ENCODE assay signal across 28 cellular contexts in the genomic region with DNA sequence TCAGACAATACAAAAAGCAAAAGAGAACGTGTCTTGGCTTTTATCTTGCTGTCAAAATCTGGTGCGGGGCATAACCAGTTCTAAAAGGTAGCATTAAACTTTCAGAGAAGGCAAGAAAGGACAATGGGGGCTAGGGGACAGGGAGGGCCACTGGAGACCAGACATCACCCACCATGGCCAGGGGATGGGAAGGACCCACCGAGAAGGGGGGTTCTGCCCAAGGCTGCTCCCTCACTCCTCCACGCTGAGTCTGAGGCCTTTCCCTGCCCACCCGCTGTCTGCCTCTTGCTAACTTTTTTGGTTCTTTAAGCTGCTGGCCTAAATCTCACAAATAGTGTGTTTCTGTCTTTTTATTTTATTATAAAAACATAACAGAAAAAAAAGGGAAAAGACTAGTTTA.
"Had no signal": no experiment of that assay in that cellular context is flagged by ENCODE, and none has a peak within 500 bp of the region (broad histone marks: within the 10 kb centered on the region; RNA-seq: fewer than 3 reads in every experiment).

No MANE protein-coding gene starts in this region.

- H3K27me3 ChIP-seq: stomach, suprapubic skin, testis, thyroid gland, tibial nerve, transverse colon, upper lobe of left lung, upper lobe of right lung, uterus, vagina had no signal

- H3K4me3 ChIP-seq: stomach, suprapubic skin, testis, thoracic aorta, thyroid gland, tibial artery, tibial nerve, transverse colon, upper lobe of left lung, upper lobe of right lung, uterus, vagina had no signal

- H3K4me1 ChIP-seq: stomach, suprapubic skin, testis, tibial artery, tibial nerve, transverse colon, upper lobe of left lung, upper lobe of right lung, uterus, vagina had no signal

- H3K4me3 Mint-ChIP-seq: stimulated activated effector memory CD8-positive, alpha-beta T cell treated with anti-CD3 and anti-CD28 coated beads, Interleukin-12 subunit alpha, Interleukin-12 subunit beta, amount 100 ng/mL, for 72 hours; stimulated activated memory B cell treated with anti-CD40 and anti-IgM and Interleukin-4, amounts not matched to agents 10 μg/mL and 1 μg/mL and 100 μg/mL, for 72 hours; stimulated activated naive B cell treated with anti-CD40 and anti-IgM and Interleukin-4, amounts not matched to agents 10 μg/mL and 1 μg/mL and 100 μg/mL, for 72 hours; stimulated activated naive CD8-positive, alpha-beta T cell treated with anti-CD3 and anti-CD28 coated beads, Interleukin-15, amount 100 ng/mL, for 72 hours; stimulated activated naive CD8-positive, alpha-beta T cell treated with anti-CD3 and anti-CD28 coated beads, Interleukin-15, Interleukin-2, amounts not matched to agents 100 ng/mL and 50 ng/mL, for 24 hours; type B pancreatic cell had no signal

- H3K36me3 ChIP-seq: suprapubic skin, thoracic aorta, thyroid gland, tibial artery, tibial nerve, transverse colon, upper lobe of left lung, upper lobe of right lung, uterus, vagina had no signal

- H3K27ac ChIP-seq: stomach, suprapubic skin, testis, thoracic aorta, thyroid gland, tibial artery, tibial nerve, transverse colon, upper lobe of left lung, upper lobe of right lung, uterus, vagina had no signal

- H3K9me3 Mint-ChIP-seq: stimulated activated effector memory CD8-positive, alpha-beta T cell treated with anti-CD3 and anti-CD28 coated beads, Interleukin-12 subunit alpha, Interleukin-12 subunit beta, amount 100 ng/mL, for 72 hours; stimulated activated memory B cell treated with anti-CD40 and anti-IgM and Interleukin-4, amounts not matched to agents 10 μg/mL and 1 μg/mL and 100 μg/mL, for 72 hours; stimulated activated naive B cell treated with anti-CD40 and anti-IgM and Interleukin-4, amounts not matched to agents 10 μg/mL and 1 μg/mL and 100 μg/mL, for 72 hours; stimulated activated naive CD8-positive, alpha-beta T cell treated with anti-CD3 and anti-CD28 coated beads, Interleukin-15, amount 100 ng/mL, for 72 hours; stimulated activated naive CD8-positive, alpha-beta T cell treated with anti-CD3 and anti-CD28 coated beads, Interleukin-15, Interleukin-2, amounts not matched to agents 100 ng/mL and 50 ng/mL, for 24 hours; type B pancreatic cell had no signal

- H3K27me3 Mint-ChIP-seq: stimulated activated memory B cell treated with anti-CD40 and anti-IgM and Interleukin-4, amounts not matched to agents 10 μg/mL and 1 μg/mL and 100 μg/mL, for 72 hours; stimulated activated naive B cell treated with anti-CD40 and anti-IgM and Interleukin-4, amounts not matched to agents 10 μg/mL and 1 μg/mL and 100 μg/mL, for 72 hours; stimulated activated naive CD8-positive, alpha-beta T cell treated with anti-CD3 and anti-CD28 coated beads, Interleukin-15, amount 100 ng/mL, for 72 hours; stimulated activated naive CD8-positive, alpha-beta T cell treated with anti-CD3 and anti-CD28 coated beads, Interleukin-15, Interleukin-2, amounts not matched to agents 100 ng/mL and 50 ng/mL, for 24 hours had no signal

- H3K36me3 Mint-ChIP-seq: stimulated activated effector memory CD8-positive, alpha-beta T cell treated with anti-CD3 and anti-CD28 coated beads, Interleukin-12 subunit alpha, Interleukin-12 subunit beta, amount 100 ng/mL, for 72 hours; type B pancreatic cell had no signal

- H3K27ac Mint-ChIP-seq: stimulated activated effector memory CD8-positive, alpha-beta T cell treated with anti-CD3 and anti-CD28 coated beads, Interleukin-12 subunit alpha, Interleukin-12 subunit beta, amount 100 ng/mL, for 72 hours; stimulated activated memory B cell treated with anti-CD40 and anti-IgM and Interleukin-4, amounts not matched to agents 10 μg/mL and 1 μg/mL and 100 μg/mL, for 72 hours; stimulated activated naive B cell treated with anti-CD40 and anti-IgM and Interleukin-4, amounts not matched to agents 10 μg/mL and 1 μg/mL and 100 μg/mL, for 72 hours; stimulated activated naive CD8-positive, alpha-beta T cell treated with anti-CD3 and anti-CD28 coated beads, Interleukin-15, amount 100 ng/mL, for 72 hours; stimulated activated naive CD8-positive, alpha-beta T cell treated with anti-CD3 and anti-CD28 coated beads, Interleukin-15, Interleukin-2, amounts not matched to agents 100 ng/mL and 50 ng/mL, for 24 hours; type B pancreatic cell had no signal

- H3K4me1 Mint-ChIP-seq: stimulated activated effector memory CD8-positive, alpha-beta T cell treated with anti-CD3 and anti-CD28 coated beads, Interleukin-12 subunit alpha, Interleukin-12 subunit beta, amount 100 ng/mL, for 72 hours; stimulated activated memory B cell treated with anti-CD40 and anti-IgM and Interleukin-4, amounts not matched to agents 10 μg/mL and 1 μg/mL and 100 μg/mL, for 72 hours; stimulated activated naive B cell treated with anti-CD40 and anti-IgM and Interleukin-4, amounts not matched to agents 10 μg/mL and 1 μg/mL and 100 μg/mL, for 72 hours; stimulated activated naive CD8-positive, alpha-beta T cell treated with anti-CD3 and anti-CD28 coated beads, Interleukin-15, amount 100 ng/mL, for 72 hours had no signal

- DNase-seq: stimulated activated CD4-positive, alpha-beta T cell treated with anti-CD3 and anti-CD28 coated beads, Interleukin-2, amount 100 ng/mL, for 48 hours; stimulated activated CD4-positive, alpha-beta T cell treated with anti-CD3 and anti-CD28 coated beads, Interleukin-4, amount 100 ng/mL, for 1 hour; stimulated activated CD4-positive, alpha-beta T cell treated with anti-CD3 and anti-CD28 coated beads, Interleukin-4, amount 100 ng/mL, for 24 hours; stimulated activated CD4-positive, alpha-beta T cell treated with anti-CD3 and anti-CD28 coated beads, Interleukin-4, amount 100 ng/mL, for 4 hours; stimulated activated CD8-positive, alpha-beta memory T cell treated with anti-CD3 and anti-CD28 coated beads, Interleukin-4, amount 100 ng/mL, for 48 hours; stimulated activated naive B cell treated with anti-CD40 and anti-IgM and Interleukin-4, amounts not matched to agents 10 μg/mL and 1 μg/mL and 100 μg/mL, for 72 hours; stimulated activated naive CD4-positive, alpha-beta T cell; stimulated activated naive CD4-positive, alpha-beta T cell treated with Interleukin-2 at 50 U/mL for 16 hours; stimulated activated naive CD8-positive, alpha-beta T cell treated with anti-CD3 and anti-CD28 coated beads, Interleukin-15, amount 100 ng/mL, for 72 hours; stimulated activated naive CD8-positive, alpha-beta T cell treated with anti-CD3 and anti-CD28 coated beads, Interleukin-15, Interleukin-2, amounts not matched to agents 100 U/mL and 50 U/mL, for 24 hours; stomach; substantia nigra; testis; thyroid gland; tibial artery; transverse colon; trophoblast cell; upper lobe of left lung; upper lobe of right lung; uterus had no signal

- H3K9me3 ChIP-seq: stomach, suprapubic skin, testis, thoracic aorta, thyroid gland, tibial artery, tibial nerve, transverse colon, upper lobe of left lung, upper lobe of right lung, uterus, vagina had no signal
